ENCODE assay signal across 21 cellular contexts in the genomic region with DNA sequence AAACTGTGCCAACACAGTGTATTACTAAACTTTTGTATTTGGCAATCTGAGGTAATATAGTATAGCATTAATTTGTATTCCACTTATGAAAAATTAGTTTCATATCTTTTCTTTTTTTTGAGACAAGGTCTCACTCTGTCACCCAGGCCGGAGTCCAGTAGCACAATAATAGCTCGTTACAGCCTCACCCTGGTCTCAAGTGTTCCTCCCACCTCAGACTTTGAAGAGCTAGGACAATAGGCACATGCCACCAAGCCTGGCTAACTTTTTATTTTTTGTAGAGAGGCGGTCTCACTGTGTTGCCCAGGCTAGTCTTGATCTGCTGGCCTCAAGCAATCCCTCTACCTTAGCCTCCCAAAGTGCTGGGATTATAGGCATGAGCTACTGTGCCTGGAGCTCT. TPM values are rescaled to one million over a fixed set of nuclear protein-coding genes. Genes with fewer than 3 reads are reported as not detected.
DNase-seq lines count a peak whose midpoint lies in the region; ATAC-seq and TF ChIP-seq lines count a peak whose summit lies in the region.
"Had no signal": no experiment of that assay in that cellular context is flagged by ENCODE, and none has a peak within 500 bp of the region (broad histone marks: within the 10 kb centered on the region; RNA-seq: fewer than 3 reads in every experiment).

No MANE protein-coding gene starts in this region.

- TF ChIP-seq CTCF in HCT116 (IDR thresholded peaks at IDR 0.05 in 2 of 3, conservative IDR thresholded peaks at IDR 0.05 in 1 of 3; ENCODE audit: borderline replicate concordance in 1 of 3, insufficient read depth in 1 of 3, low read depth in 2 of 3, low read length in 2 of 3): no peak
- TF ChIP-seq CTCF in upper lobe of right lung (IDR thresholded peaks at IDR 0.05): no peak

- TF ChIP-seq RAD21 in HCT116 (IDR thresholded peaks at IDR 0.05; ENCODE audit: low read depth) (no peak), Ishikawa (IDR thresholded peaks at IDR 0.05; ENCODE audit: low read depth) (no peak)

- intact Hi-C loops in HCT116 (cut with micrococcal nuclease) (no loop called here), upper lobe of right lung (cut with DNase I) (no loop called here)

- no peaks in the 10 kb centered on the region for H3K27me3 ChIP-seq in HCT116 (ENCODE audit: insufficient read depth, low read length)
- no peaks in the 10 kb centered on the region for H3K27me3 ChIP-seq in upper lobe of right lung
- H3K27me3 ChIP-seq: BE2C had no signal

- H3K4me3 ChIP-seq in HCT116 (replicated peaks in 1 of 2; ENCODE audit: low read depth in 1 of 2, low read length in 2 of 2): no peak overlapping the region
- no peak overlapping the region for H3K4me3 ChIP-seq in upper lobe of right lung
- H3K4me3 ChIP-seq: GM23338 had no signal

- H3K9me3 ChIP-seq in HCT116 (ENCODE audit: control insufficient read depth in 1 of 2, insufficient read depth in 1 of 2, low read depth in 1 of 2, low read length in 2 of 2) (no peaks in the 10 kb centered on the region), upper lobe of right lung (no peaks in the 10 kb centered on the region)
- H3K9me3 ChIP-seq: BE2C had no signal

- H3K4me2 ChIP-seq in HCT116 (ENCODE audit: low read length): no peak overlapping the region
- H3K4me2 ChIP-seq: GM23338 had no signal

- no peak for TF ChIP-seq EP300 in Ishikawa (IDR thresholded peaks at IDR 0.05; ENCODE audit: borderline replicate concordance)

- no peak for ATAC-seq in HCT116
- ATAC-seq in upper lobe of right lung: peak; percentile 51
- ATAC-seq in GM18511 (IDR thresholded peaks at IDR 0.05; ENCODE audit: unreplicated experiment): no peak
- ATAC-seq: GM23338 had no signal

- H4K20me1 ChIP-seq in HCT116 (ENCODE audit: insufficient read depth): no peaks in the 10 kb centered on the region

- DNase-seq in HCT116 (ENCODE audit: low read depth, low spot score) (no peak), myocyte (ENCODE audit: low read depth) (peak; percentile 38), upper lobe of right lung (no peak)
- no peak for DNase-seq in effector CD4-positive, alpha-beta T cell
- DNase-seq: ACHN; BE2C; C1 segment of cervical spinal cord; CD4-positive, CD25-positive, alpha-beta regulatory T cell; CD8-positive, alpha-beta memory T cell; COR-L47; DMS 273 treated with DMSO at 0.1 percent for 48 hours; DMS53; DND-41; EL; HCEC 1CT; HFFc6; IMR-90 had no signal

- no peak for TF ChIP-seq POLR2A in HCT116 (IDR thresholded peaks at IDR 0.05; ENCODE audit: borderline replicate concordance, extremely low read depth, insufficient read depth, insufficient read length)

- RAD21 ChIA-PET in HCT116 (lab: Charles Lee; ENCODE audit: low non-redundant PET in 1 of 2, low total read pairs in 2 of 2, uncharacterized antibody in 2 of 2, unreplicated experiment in 2 of 2): no interaction called here

- H3K9ac ChIP-seq in HCT116 (ENCODE audit: low read length): no peak overlapping the region

- BruUV-seq in HCT116 (replicated peaks; lab: Mats Ljungman, UMichigan): TSS peak; percentile 30

- H3K79me2 ChIP-seq in HCT116 (ENCODE audit: insufficient read depth, low read length): peaks cover 6% of the 10 kb centered on the region; the same call in 1 of the 2 replicates

- no peaks in the 10 kb centered on the region for H3K9me2 ChIP-seq in HCT116 (ENCODE audit: insufficient read depth)

- H3K36me3 ChIP-seq in HCT116 (ENCODE audit: control insufficient read depth in 1 of 2, insufficient read depth in 2 of 2, low read length in 2 of 2): 0 out of 4 replicates have a peak, but pooled peaks cover 0 to 5% of the 10 kb centered on the region in 2 experiments
- peaks cover 18% of the 10 kb centered on the region for H3K36me3 ChIP-seq in upper lobe of right lung

- POLR2A ChIA-PET in HCT116 (lab: Charles Lee): no interaction called here

- H3K27ac ChIP-seq in HCT116 (ENCODE audit: low read depth, low read length) (no peak overlapping the region), upper lobe of right lung (no peak overlapping the region)
- H3K27ac ChIP-seq: HL-60 had no signal

- H2AFZ ChIP-seq in HCT116 (ENCODE audit: low read depth, low read length, poor library complexity, severe bottlenecking): no peak overlapping the region
- H2AFZ ChIP-seq: GM23338 had no signal

- H3K4me1 ChIP-seq in HCT116 (ENCODE audit: control insufficient read depth in 1 of 2, insufficient read depth in 2 of 2, low read length in 2 of 2) (no peaks in the 10 kb centered on the region), upper lobe of right lung (no peaks in the 10 kb centered on the region)
- H3K4me1 ChIP-seq: BE2C had no signal

- CTCF ChIA-PET in HCT116 (lab: Charles Lee): no interaction called here

TF ChIP-seq in HCT116, 20 proteins besides CTCF, POLR2A, EP300 and RAD21 (continues in another document):
- TF ChIP-seq SIN3A (IDR thresholded peaks at IDR 0.05; ENCODE audit: low read depth) (no peak), EZH2phosphoT487 (IDR thresholded peaks at IDR 0.05; ENCODE audit: borderline replicate concordance) (no peak), EZH2 (IDR thresholded peaks at IDR 0.05) (no peak), YY1 (IDR thresholded peaks at IDR 0.05; ENCODE audit: extremely low read depth, insufficient replicate concordance, low read depth, low read length) (no peak), ZFX (IDR thresholded peaks at IDR 0.05) (no peak), SP1 (IDR thresholded peaks at IDR 0.05; ENCODE audit: low read depth) (no peak), FOSL1 (IDR thresholded peaks at IDR 0.05; ENCODE audit: low read depth) (no peak)
- TF ChIP-seq, protein P1, sequence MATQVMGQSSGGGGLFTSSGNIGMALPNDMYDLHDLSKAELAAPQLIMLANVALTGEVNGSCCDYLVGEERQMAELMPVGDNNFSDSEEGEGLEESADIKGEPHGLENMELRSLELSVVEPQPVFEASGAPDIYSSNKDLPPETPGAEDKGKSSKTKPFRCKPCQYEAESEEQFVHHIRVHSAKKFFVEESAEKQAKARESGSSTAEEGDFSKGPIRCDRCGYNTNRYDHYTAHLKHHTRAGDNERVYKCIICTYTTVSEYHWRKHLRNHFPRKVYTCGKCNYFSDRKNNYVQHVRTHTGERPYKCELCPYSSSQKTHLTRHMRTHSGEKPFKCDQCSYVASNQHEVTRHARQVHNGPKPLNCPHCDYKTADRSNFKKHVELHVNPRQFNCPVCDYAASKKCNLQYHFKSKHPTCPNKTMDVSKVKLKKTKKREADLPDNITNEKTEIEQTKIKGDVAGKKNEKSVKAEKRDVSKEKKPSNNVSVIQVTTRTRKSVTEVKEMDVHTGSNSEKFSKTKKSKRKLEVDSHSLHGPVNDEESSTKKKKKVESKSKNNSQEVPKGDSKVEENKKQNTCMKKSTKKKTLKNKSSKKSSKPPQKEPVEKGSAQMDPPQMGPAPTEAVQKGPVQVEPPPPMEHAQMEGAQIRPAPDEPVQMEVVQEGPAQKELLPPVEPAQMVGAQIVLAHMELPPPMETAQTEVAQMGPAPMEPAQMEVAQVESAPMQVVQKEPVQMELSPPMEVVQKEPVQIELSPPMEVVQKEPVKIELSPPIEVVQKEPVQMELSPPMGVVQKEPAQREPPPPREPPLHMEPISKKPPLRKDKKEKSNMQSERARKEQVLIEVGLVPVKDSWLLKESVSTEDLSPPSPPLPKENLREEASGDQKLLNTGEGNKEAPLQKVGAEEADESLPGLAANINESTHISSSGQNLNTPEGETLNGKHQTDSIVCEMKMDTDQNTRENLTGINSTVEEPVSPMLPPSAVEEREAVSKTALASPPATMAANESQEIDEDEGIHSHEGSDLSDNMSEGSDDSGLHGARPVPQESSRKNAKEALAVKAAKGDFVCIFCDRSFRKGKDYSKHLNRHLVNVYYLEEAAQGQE (IDR thresholded peaks at IDR 0.05; ENCODE audit: low read depth): no peak

TF ChIP-seq in Ishikawa, 13 proteins besides CTCF, POLR2A, EP300 and RAD21:
- TF ChIP-seq, protein P2, sequence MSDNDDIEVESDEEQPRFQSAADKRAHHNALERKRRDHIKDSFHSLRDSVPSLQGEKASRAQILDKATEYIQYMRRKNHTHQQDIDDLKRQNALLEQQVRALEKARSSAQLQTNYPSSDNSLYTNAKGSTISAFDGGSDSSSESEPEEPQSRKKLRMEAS (IDR thresholded peaks at IDR 0.05): peak; percentile 34; the same call in 1 of the 2 replicates
- TF ChIP-seq ZBTB7A (IDR thresholded peaks at IDR 0.05; ENCODE audit: low read depth): no peak
TF ChIP-seq in Ishikawa: peak in this region for 1.

RNA-seq across cellular contexts. Expression of a gene that starts 36.1 kb away (rescaled TPM):
- total RNA-seq in HCT116 (2021; ENCODE audit: unreplicated experiment) (17.3 TPM), myocyte (37.7 and 40.1 TPM in 2 replicates), upper lobe of right lung (38.2 TPM)
- 2.5 and 4.0 TPM in 2 replicates for polyA plus RNA-seq in HCT116 (2012)
- polyA plus RNA-seq in myocyte (2012): 6.4 TPM

RNA-seq across cellular contexts. Expression of a gene that starts 36.4 kb away (rescaled TPM):
- total RNA-seq in HCT116 (2021; ENCODE audit: unreplicated experiment): 22.8 TPM
- 12.2 and 17.1 TPM in 2 replicates for polyA plus RNA-seq in HCT116 (2012)
- 18.2 and 30.1 TPM in 2 replicates for total RNA-seq in myocyte
- polyA plus RNA-seq in myocyte (2012): 27.7 TPM
- 60.7 TPM for total RNA-seq in upper lobe of right lung
